1 cellular context compared by ENCODE assay signal in the genomic region with DNA sequence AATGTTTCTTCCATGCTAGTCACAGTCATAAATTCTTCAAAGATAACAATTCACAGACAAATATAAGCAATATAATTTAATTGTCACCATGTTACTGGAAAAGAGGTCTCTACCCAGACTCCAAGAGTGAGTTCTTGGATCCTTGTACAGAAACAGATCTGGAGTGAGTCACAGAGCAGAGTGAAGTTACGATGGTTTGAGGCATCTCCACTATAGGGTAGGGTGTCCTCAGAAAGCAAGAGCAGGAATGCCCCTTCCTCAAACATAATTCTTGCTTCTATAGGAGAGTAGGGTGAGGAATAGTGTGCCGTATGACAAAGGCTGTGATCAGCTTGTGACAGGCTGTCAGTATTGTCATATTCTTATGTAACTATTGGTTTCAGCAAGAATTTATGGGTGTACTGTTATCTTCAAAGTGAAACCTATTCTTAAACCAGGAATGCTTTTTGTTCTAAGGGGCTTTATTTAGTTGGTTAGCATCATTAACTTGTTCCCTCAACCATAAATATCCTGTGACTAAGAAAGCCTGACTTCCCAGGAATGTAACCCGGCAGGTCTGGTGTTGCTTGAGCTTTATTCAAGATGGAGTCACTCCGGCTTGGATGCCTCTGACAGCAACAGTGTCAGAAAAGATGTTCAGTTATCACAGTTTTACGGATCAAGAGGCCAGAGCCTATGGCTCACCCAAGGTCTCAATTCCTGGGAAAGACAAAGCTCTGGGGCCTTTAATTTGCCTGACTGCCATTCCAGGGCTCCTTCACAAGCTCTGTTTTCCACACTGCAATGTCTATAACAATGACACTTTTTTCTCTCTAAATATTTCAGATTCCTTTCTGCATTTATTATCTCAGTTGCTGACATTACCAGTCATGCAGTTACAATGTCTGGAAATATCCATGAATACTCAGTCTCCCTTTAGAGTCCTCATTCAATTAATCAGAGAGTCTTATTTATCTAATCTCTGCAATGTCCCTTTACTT.
TF ChIP-seq lines count a peak whose summit lies in the region.

No MANE protein-coding gene starts in this region.

TF ChIP-seq in IMR-90, 13 proteins besides CTCF, POLR2A, EP300 and RAD21:
- TF ChIP-seq NFE2L2 (IDR thresholded peaks at IDR 0.05; ENCODE audit: low read depth, low read length) (no peak), MAFK (IDR thresholded peaks at IDR 0.05; ENCODE audit: low read depth, low read length) (no peak), SMC3 (IDR thresholded peaks at IDR 0.05; ENCODE audit: low read depth, low read length) (no peak), MAZ (IDR thresholded peaks at IDR 0.05; ENCODE audit: borderline replicate concordance, low read depth, low read length) (no peak)
